In the genomic region with DNA sequence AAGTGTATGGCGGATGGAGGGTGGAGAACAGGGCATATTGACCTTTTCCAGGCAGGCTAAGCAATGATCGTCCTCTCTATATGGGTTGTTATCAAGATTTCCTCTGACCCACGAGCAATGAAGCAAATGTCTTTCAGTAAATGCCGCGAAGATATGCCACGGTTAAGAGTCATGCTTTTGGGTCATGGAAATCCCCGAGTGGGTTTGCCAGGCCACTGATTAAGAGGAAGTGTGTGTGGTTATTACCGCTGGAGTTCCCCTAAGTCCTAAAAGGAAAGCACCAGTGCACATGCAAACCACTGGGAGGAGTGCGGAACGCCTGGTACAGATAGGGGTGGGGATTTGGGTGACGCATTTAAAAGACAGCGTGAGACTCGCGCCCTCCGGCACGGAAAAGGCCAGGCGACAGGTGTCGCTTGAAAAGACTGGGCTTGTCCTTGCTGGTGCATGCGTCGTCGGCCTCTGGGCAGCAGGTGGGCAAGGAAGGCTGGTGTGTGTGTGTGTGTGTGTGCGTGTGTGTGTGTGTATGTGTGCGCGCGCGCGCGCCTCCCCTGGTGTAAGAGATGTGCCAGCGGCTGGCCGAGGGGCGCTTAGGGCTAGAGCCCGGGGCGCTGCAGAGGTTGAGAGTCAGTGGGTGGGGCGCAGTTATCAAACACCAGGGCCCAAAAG, we compare ENCODE assay signal across 8 cellular contexts. TPM values are rescaled to one million over a fixed set of nuclear protein-coding genes. Genes with fewer than 3 reads are reported as not detected.
DNase-seq lines count a peak whose midpoint lies in the region; ATAC-seq, FAIRE-seq and TF ChIP-seq lines count a peak whose summit lies in the region.

A gene (plus strand): TSS at position 386 of the 669 bp plus-strand sequence. CDS start 7,026 bp downstream, outside the sequence.

- H3K36me3 Mint-ChIP-seq in CD8-positive, alpha-beta T cell: peaks cover 29% of the 10 kb centered on the region
- peaks cover 30% of the 10 kb centered on the region for H3K36me3 Mint-ChIP-seq in activated CD8-positive, alpha-beta memory T cell treated with anti-CD3 and anti-CD28 coated beads, Interleukin-2, amount 10 ng/mL, durations not matched to agents 7 days and 5 days

- H4K20me1 ChIP-seq in endothelial cell of umbilical vein (replicated peaks; ENCODE audit: control insufficient read depth, extremely low read depth, insufficient read depth, low read length): no peaks in the 10 kb centered on the region

- no peak for TF ChIP-seq POLR2A in endothelial cell of umbilical vein (IDR thresholded peaks at IDR 0.05; ENCODE audit: low read depth, low read length)

- peak within 1 kb of the TSS; percentile 79 for H2AFZ ChIP-seq in endothelial cell of umbilical vein (ENCODE audit: low read depth, low read length)

- H3K9ac ChIP-seq in endothelial cell of umbilical vein (replicated peaks; ENCODE audit: extremely low read depth, insufficient read depth, low read length): peak within 1 kb of the TSS; percentile 36

- H3K4me2 ChIP-seq in endothelial cell of umbilical vein (ENCODE audit: insufficient read depth, low read length): peak within 1 kb of the TSS; percentile 44

- ATAC-seq in CD8-positive, alpha-beta T cell: peak; percentile 85
- ATAC-seq in GM19455 (IDR thresholded peaks at IDR 0.05; ENCODE audit: unreplicated experiment): peak; percentile 79
- ATAC-seq in activated CD8-positive, alpha-beta memory T cell treated with anti-CD3 and anti-CD28 coated beads, Interleukin-2, amount 10 ng/mL, durations not matched to agents 7 days and 5 days: peak; percentile 83

- no peaks in the 10 kb centered on the region for H3K9me3 ChIP-seq in CD8-positive, alpha-beta T cell (ENCODE audit: low read length)
- H3K9me3 ChIP-seq in endothelial cell of umbilical vein (replicated peaks; ENCODE audit: control insufficient read depth, insufficient read depth, low read length) (no peaks in the 10 kb centered on the region), mononuclear cell (ENCODE audit: low read depth, low read length) (no peaks in the 10 kb centered on the region)

- peak; percentile 75 for FAIRE-seq in endothelial cell of umbilical vein (lab: Jason Lieb, UNC)

- peak within 1 kb of the TSS; percentile 90 for H3K4me3 Mint-ChIP-seq in CD8-positive, alpha-beta T cell
- peak within 1 kb of the TSS; percentile 87 for H3K4me3 Mint-ChIP-seq in activated CD8-positive, alpha-beta memory T cell treated with anti-CD3 and anti-CD28 coated beads, Interleukin-2, amount 10 ng/mL, durations not matched to agents 7 days and 5 days

- peak within 1 kb of the TSS; percentile 68 for H3K4me3 ChIP-seq in CD8-positive, alpha-beta T cell (ENCODE audit: low read depth, low read length)
- peak within 1 kb of the TSS; percentile 70 for H3K4me3 ChIP-seq in HL-60 (replicated peaks; ENCODE audit: insufficient read depth, low read length)
- peak within 1 kb of the TSS; percentile 10 to 46 (median 36) for H3K4me3 ChIP-seq in endothelial cell of umbilical vein (replicated peaks in 1 of 3; ENCODE audit: insufficient read depth in 1 of 3, low read depth in 1 of 3, low read length in 3 of 3)
- H3K4me3 ChIP-seq in mononuclear cell (ENCODE audit: low read length): peak within 1 kb of the TSS; percentile 93

- no peaks in the 10 kb centered on the region for H3K27me3 Mint-ChIP-seq in CD8-positive, alpha-beta T cell (ENCODE audit: low read depth)
- H3K27me3 Mint-ChIP-seq in activated CD8-positive, alpha-beta memory T cell treated with anti-CD3 and anti-CD28 coated beads, Interleukin-2, amount 10 ng/mL, durations not matched to agents 7 days and 5 days: no peaks in the 10 kb centered on the region

- H3K27ac Mint-ChIP-seq in CD8-positive, alpha-beta T cell: peak within 1 kb of the TSS; percentile 97
- H3K27ac Mint-ChIP-seq in activated CD8-positive, alpha-beta memory T cell treated with anti-CD3 and anti-CD28 coated beads, Interleukin-2, amount 10 ng/mL, durations not matched to agents 7 days and 5 days: peak within 1 kb of the TSS; percentile 88

- peak within 1 kb of the TSS; percentile 82 for H3K27ac ChIP-seq in CD8-positive, alpha-beta T cell (ENCODE audit: low read depth, low read length)
- H3K27ac ChIP-seq in HL-60 (replicated peaks) (peak within 1 kb of the TSS; percentile 52), endothelial cell of umbilical vein (ENCODE audit: insufficient read depth, low read depth, low read length) (peak within 1 kb of the TSS; percentile 0)

- peaks cover 79% of the 10 kb centered on the region for H3K4me1 Mint-ChIP-seq in CD8-positive, alpha-beta T cell (ENCODE audit: low read depth)
- H3K4me1 Mint-ChIP-seq in activated CD8-positive, alpha-beta memory T cell treated with anti-CD3 and anti-CD28 coated beads, Interleukin-2, amount 10 ng/mL, durations not matched to agents 7 days and 5 days: peaks cover 63% of the 10 kb centered on the region

- no peaks in the 10 kb centered on the region for H3K9me3 Mint-ChIP-seq in CD8-positive, alpha-beta T cell
- no peaks in the 10 kb centered on the region for H3K9me3 Mint-ChIP-seq in activated CD8-positive, alpha-beta memory T cell treated with anti-CD3 and anti-CD28 coated beads, Interleukin-2, amount 10 ng/mL, durations not matched to agents 7 days and 5 days (ENCODE audit: low read depth)

- peak; percentile 76 to 96 (median 88) for DNase-seq in CD8-positive, alpha-beta T cell
- peak; percentile 56 to 88 for DNase-seq in HL-60 (ENCODE audit: low read depth in 1 of 2, low spot score in 1 of 2)
- DNase-seq in NOMO-1 treated with DMSO at 0.1 percent for 48 hours (lab: John Stamatoyannopoulos, UW; ENCODE audit: unreplicated experiment): peak; percentile 82
- DNase-seq in activated CD8-positive, alpha-beta memory T cell treated with anti-CD3 and anti-CD28 coated beads, Interleukin-2, amount 10 ng/mL, durations not matched to agents 7 days and 5 days: peak; percentile 97
- DNase-seq in endothelial cell of umbilical vein (ENCODE audit: low read depth, low spot score): peak; percentile 91
- peak; percentile 70 to 77 for DNase-seq in stimulated activated CD8-positive, alpha-beta memory T cell treated with anti-CD3 and anti-CD28 coated beads, Interleukin-4, amount 100 ng/mL, for 1 hour (ENCODE audit: low read depth in 2 of 2, low spot score in 1 of 2)

- H3K27me3 ChIP-seq in CD8-positive, alpha-beta T cell (ENCODE audit: insufficient read depth, low read length): no peaks in the 10 kb centered on the region
- H3K27me3 ChIP-seq in HL-60 (ENCODE audit: insufficient read depth, poor library complexity, severe bottlenecking) (no peaks in the 10 kb centered on the region), endothelial cell of umbilical vein (ENCODE audit: control insufficient read depth in 2 of 2, insufficient read depth in 2 of 2, low read length in 2 of 2) (no peaks in the 10 kb centered on the region), mononuclear cell (ENCODE audit: insufficient read depth, low read length) (no peaks in the 10 kb centered on the region)

- POLR2A ChIA-PET in CD8-positive, alpha-beta T cell (lab: Charles Lee): interaction anchor here (0.6 to 1.4 kb wide), 4 partner anchors 11 to 29 kb away, joined by 3 to 5 read pairs (median 4); no protein-coding TSS in a partner anchor
- POLR2A ChIA-PET in endothelial cell of umbilical vein (lab: Charles Lee): no interaction called here

- CTCF ChIA-PET in CD8-positive, alpha-beta T cell (lab: Charles Lee): interaction anchor here (0.6 to 17.7 kb wide), 9 partner anchors 10 to 295 kb away, joined by 3 to 384 read pairs (median 3); no protein-coding TSS in a partner anchor
- CTCF ChIA-PET in activated CD8-positive, alpha-beta memory T cell treated with anti-CD3 and anti-CD28 coated beads, Interleukin-2, amount 10 ng/mL, durations not matched to agents 7 days and 5 days (lab: Charles Lee): interaction anchor here (1.0 to 8.0 kb wide), 5 partner anchors 9 to 179 kb away, joined by 3 to 75 read pairs (median 7); no protein-coding TSS in a partner anchor
- CTCF ChIA-PET in endothelial cell of umbilical vein (lab: Charles Lee): interaction anchor here (1.8 to 6.6 kb wide), 2 partner anchors 23 to 25 kb away, joined by 7 to 29 read pairs; no protein-coding TSS in a partner anchor

- H3K79me2 ChIP-seq in endothelial cell of umbilical vein (ENCODE audit: control insufficient read depth, insufficient read depth, low read length): no peaks in the 10 kb centered on the region

- intact Hi-C loops in CD8-positive, alpha-beta T cell (cut with DNase I, micrococcal nuclease): loop anchor here (1.0 to 10.0 kb wide), 5 partner anchors 11 to 795 kb away; a partner anchor contains a TSS
- intact Hi-C loops in endothelial cell of umbilical vein (cut with micrococcal nuclease): loop anchor here (2.0 kb wide), 1 partner anchor 24 kb away; no protein-coding TSS in a partner anchor

- dilution Hi-C loops in endothelial cell of umbilical vein (cut with MboI; ENCODE audit: extremely low pct_ligation_motif_present, low sequenced_read_pairs): no loop called here

- H3K9me1 ChIP-seq in endothelial cell of umbilical vein (replicated peaks; ENCODE audit: control insufficient read depth, extremely low read depth, insufficient read depth, low read length): no peaks in the 10 kb centered on the region

- H3K36me3 ChIP-seq in CD8-positive, alpha-beta T cell (ENCODE audit: insufficient read depth, low read length): no peaks in the 10 kb centered on the region
- no peaks in the 10 kb centered on the region for H3K36me3 ChIP-seq in endothelial cell of umbilical vein (ENCODE audit: control insufficient read depth in 2 of 2, extremely low read depth in 1 of 2, insufficient read depth in 2 of 2, low read length in 2 of 2)

- no TSS peak for BruUV-seq in endothelial cell of umbilical vein (replicated peaks; lab: Mats Ljungman, UMichigan)

- TF ChIP-seq CTCF in CD8-positive, alpha-beta T cell (IDR thresholded peaks at IDR 0.05): no peak
- TF ChIP-seq CTCF in HL-60 (IDR thresholded peaks at IDR 0.05; ENCODE audit: insufficient read depth, low read length): no peak
- peak; percentile 7 to 24 for TF ChIP-seq CTCF in endothelial cell of umbilical vein (IDR thresholded peaks at IDR 0.05; ENCODE audit: extremely low read depth in 1 of 2, insufficient read depth in 1 of 2, low read depth in 1 of 2, low read length in 2 of 2)

- peaks cover 57% of the 10 kb centered on the region for H3K4me1 ChIP-seq in CD8-positive, alpha-beta T cell (ENCODE audit: insufficient read depth, low read length)
- H3K4me1 ChIP-seq in endothelial cell of umbilical vein (ENCODE audit: control insufficient read depth, extremely low read depth, insufficient read depth, low read length) (peaks cover 6% of the 10 kb centered on the region), mononuclear cell (ENCODE audit: insufficient read depth, low read length) (peaks cover 74% of the 10 kb centered on the region)

RNA-seq across cellular contexts. Expression of the gene that starts here (rescaled TPM):
- 10 to 100 TPM; 88.0 to 90.4 TPM for total RNA-seq in CD8-positive, alpha-beta T cell
- total RNA-seq in activated CD8-positive, alpha-beta memory T cell treated with anti-CD3 and anti-CD28 coated beads, Interleukin-2, amount 10 ng/mL, durations not matched to agents 7 days and 5 days: 100 to 1,000 TPM in 1 of 2 experiments, 10 to 100 TPM in 1; 46.4 to 231 TPM
- total RNA-seq in endothelial cell of umbilical vein (0.60 and 1.4 TPM in 2 replicates), mononuclear cell (228 TPM)
- 0.28 and 0.37 TPM in 2 replicates for polyA plus RNA-seq in endothelial cell of umbilical vein
- polyA plus RNA-seq in endothelial cell of umbilical vein (2011; cell fraction: cytosol; rRNA removed): 0.43 and 0.68 TPM in 2 replicates
- polyA plus RNA-seq in endothelial cell of umbilical vein (2011; cell fraction: nucleus; rRNA removed): 0.67 and 0.83 TPM in 2 replicates
- polyA plus RNA-seq in endothelial cell of umbilical vein (2012): 1.2 and 1.6 TPM in 2 replicates
- polyA minus RNA-seq in endothelial cell of umbilical vein: 0.59 and 1.5 TPM in 2 replicates
- polyA minus RNA-seq in endothelial cell of umbilical vein (2011; cell fraction: cytosol; rRNA and poly(A)+ RNA removed): 7.0 TPM
- 0.72 and 1.1 TPM in 2 replicates for polyA minus RNA-seq in endothelial cell of umbilical vein (2011; cell fraction: nucleus; rRNA and poly(A)+ RNA removed)

Comparison
In these comparisons a context has a peak if more than half of its experiments do, and no peak if none do; other contexts are left out.
1. Peak in every context shown above with its lines: DNase-seq, ATAC-seq, H3K4me3 ChIP-seq and H3K27ac ChIP-seq.
2. RNA of the gene that starts here (total RNA-seq): 46.4 to 231 TPM in activated CD8-positive, alpha-beta memory T cell treated with anti-CD3 and anti-CD28 coated beads, Interleukin-2, amount 10 ng/mL, durations not matched to agents 7 days and 5 days, 228 TPM in mononuclear cell (single experiment) and 88.0 to 90.4 TPM in CD8-positive, alpha-beta T cell; 0.60 to 1.4 TPM in endothelial cell of umbilical vein; every median in the first group is over 10 times any median in the second.
3. H3K27ac ChIP-seq: peak in every context shown above with its lines; median percentile 82 in CD8-positive, alpha-beta T cell; 52 in HL-60; 0 in endothelial cell of umbilical vein.
4. H3K4me3 ChIP-seq: peak in every context shown above with its lines; median percentile 93 in mononuclear cell; 70 in HL-60; 68 in CD8-positive, alpha-beta T cell; 36 in endothelial cell of umbilical vein.
5. CTCF ChIP-seq: peak in endothelial cell of umbilical vein (2 of 2); none in CD8-positive, alpha-beta T cell (single experiment) and HL-60 (single experiment).